Comparison of ENCODE assay signal across 1 cellular context in the genomic region with DNA sequence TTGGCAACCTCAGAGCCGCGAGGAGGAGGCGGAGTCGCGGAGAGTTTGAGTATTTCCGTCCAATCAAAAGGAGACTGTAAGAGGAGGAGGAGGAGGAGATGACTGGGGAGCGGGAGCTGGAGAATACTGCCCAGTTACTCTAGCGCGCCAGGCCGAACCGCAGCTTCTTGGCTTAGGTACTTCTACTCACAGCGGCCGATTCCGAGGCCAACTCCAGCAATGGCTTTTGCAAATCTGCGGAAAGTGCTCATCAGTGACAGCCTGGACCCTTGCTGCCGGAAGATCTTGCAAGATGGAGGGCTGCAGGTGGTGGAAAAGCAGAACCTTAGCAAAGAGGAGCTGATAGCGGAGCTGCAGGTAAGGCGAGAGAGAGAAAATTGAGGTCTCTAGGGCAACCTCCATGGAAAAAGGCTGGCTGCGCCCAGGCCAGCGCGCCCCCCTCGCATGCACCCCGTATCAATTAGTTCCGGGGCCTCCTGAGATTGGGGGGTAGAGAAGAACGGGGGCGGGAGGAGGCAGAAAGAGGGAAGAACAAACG.
TF ChIP-seq lines count a peak whose summit lies in the region.

A gene (plus strand): TSS at position 131 of the 538 bp plus-strand sequence. CDS start 89 bp downstream, at position 220.

TF ChIP-seq in K562, 482 proteins besides CTCF, POLR2A, EP300 and RAD21 (continued from another document):
- TF ChIP-seq ZEB2 (IDR thresholded peaks at IDR 0.05) (0 out of 2 replicates have a peak, but pooled peaks have one; percentile 14), TARDBP (IDR thresholded peaks at IDR 0.05) (peak; percentile 32; the same call in 1 of the 2 replicates), TOE1 (IDR thresholded peaks at IDR 0.05; ENCODE audit: borderline replicate concordance) (peak; percentile 33; the same call in 1 of the 2 replicates), TOE1 (CRISPR knock-in tag; IDR thresholded peaks at IDR 0.05; ENCODE audit: borderline replicate concordance, low read depth) (no peak), SIRT6 (IDR thresholded peaks at IDR 0.05; ENCODE audit: low read depth, low read length) (no peak), JUND (IDR thresholded peaks at IDR 0.05; ENCODE audit: borderline replicate concordance, low read depth, low read length) (peak; percentile 51; the same call in 1 of the 2 replicates), JUND (tag; IDR thresholded peaks at IDR 0.05; ENCODE audit: borderline replicate concordance, low read depth, low read length) (no peak; the same call in 2 of the 3 replicates), ZNF785 (CRISPR knock-in tag; IDR thresholded peaks at IDR 0.05) (no peak), PHF8 (IDR thresholded peaks at IDR 0.05; ENCODE audit: borderline replicate concordance, low read length) (peak; percentile 62), CHD1 (IDR thresholded peaks at IDR 0.05; ENCODE audit: low read length) (peak; percentile 40), TEAD1 (CRISPR knock-in tag; IDR thresholded peaks at IDR 0.05) (0 out of 4 replicates have a peak, but pooled peaks of 1 of the 2 experiments have one; percentile 28), ZSCAN29 (IDR thresholded peaks at IDR 0.05) (no peak), GABPA (tag; conservative IDR thresholded peaks at IDR 0.05; ENCODE audit: low read depth) (0 out of 2 replicates have a peak, but pooled peaks have one; percentile 36), NELFE (IDR thresholded peaks at IDR 0.05; ENCODE audit: insufficient read depth, insufficient read length) (no peak), TAF7 (tag; IDR thresholded peaks at IDR 0.05) (peak; percentile 85), RCOR1 (IDR thresholded peaks at IDR 0.05; ENCODE audit: borderline replicate concordance in 1 of 2, low read depth in 2 of 2, low read length in 2 of 2) (peak in 1 of 2 experiments; percentile 77; a peak in 2 of 4 replicates), LARP7 (IDR thresholded peaks at IDR 0.05) (0 out of 2 replicates have a peak, but pooled peaks have one; percentile 33), TGIF2 (CRISPR knock-in tag; IDR thresholded peaks at IDR 0.05) (no peak), ZNF561 (CRISPR knock-in tag; conservative IDR thresholded peaks at IDR 0.05) (no peak)
- TF ChIP-seq, protein P1, sequence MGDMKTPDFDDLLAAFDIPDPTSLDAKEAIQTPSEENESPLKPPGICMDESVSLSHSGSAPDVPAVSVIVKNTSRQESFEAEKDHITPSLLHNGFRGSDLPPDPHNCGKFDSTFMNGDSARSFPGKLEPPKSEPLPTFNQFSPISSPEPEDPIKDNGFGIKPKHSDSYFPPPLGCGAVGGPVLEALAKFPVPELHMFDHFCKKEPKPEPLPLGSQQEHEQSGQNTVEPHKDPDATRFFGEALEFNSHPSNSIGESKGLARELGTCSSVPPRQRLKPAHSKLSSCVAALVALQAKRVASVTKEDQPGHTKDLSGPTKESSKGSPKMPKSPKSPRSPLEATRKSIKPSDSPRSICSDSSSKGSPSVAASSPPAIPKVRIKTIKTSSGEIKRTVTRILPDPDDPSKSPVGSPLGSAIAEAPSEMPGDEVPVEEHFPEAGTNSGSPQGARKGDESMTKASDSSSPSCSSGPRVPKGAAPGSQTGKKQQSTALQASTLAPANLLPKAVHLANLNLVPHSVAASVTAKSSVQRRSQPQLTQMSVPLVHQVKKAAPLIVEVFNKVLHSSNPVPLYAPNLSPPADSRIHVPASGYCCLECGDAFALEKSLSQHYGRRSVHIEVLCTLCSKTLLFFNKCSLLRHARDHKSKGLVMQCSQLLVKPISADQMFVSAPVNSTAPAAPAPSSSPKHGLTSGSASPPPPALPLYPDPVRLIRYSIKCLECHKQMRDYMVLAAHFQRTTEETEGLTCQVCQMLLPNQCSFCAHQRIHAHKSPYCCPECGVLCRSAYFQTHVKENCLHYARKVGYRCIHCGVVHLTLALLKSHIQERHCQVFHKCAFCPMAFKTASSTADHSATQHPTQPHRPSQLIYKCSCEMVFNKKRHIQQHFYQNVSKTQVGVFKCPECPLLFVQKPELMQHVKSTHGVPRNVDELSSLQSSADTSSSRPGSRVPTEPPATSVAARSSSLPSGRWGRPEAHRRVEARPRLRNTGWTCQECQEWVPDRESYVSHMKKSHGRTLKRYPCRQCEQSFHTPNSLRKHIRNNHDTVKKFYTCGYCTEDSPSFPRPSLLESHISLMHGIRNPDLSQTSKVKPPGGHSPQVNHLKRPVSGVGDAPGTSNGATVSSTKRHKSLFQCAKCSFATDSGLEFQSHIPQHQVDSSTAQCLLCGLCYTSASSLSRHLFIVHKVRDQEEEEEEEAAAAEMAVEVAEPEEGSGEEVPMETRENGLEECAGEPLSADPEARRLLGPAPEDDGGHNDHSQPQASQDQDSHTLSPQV (IDR thresholded peaks at IDR 0.05) = no peak
- TF ChIP-seq, protein P2, sequence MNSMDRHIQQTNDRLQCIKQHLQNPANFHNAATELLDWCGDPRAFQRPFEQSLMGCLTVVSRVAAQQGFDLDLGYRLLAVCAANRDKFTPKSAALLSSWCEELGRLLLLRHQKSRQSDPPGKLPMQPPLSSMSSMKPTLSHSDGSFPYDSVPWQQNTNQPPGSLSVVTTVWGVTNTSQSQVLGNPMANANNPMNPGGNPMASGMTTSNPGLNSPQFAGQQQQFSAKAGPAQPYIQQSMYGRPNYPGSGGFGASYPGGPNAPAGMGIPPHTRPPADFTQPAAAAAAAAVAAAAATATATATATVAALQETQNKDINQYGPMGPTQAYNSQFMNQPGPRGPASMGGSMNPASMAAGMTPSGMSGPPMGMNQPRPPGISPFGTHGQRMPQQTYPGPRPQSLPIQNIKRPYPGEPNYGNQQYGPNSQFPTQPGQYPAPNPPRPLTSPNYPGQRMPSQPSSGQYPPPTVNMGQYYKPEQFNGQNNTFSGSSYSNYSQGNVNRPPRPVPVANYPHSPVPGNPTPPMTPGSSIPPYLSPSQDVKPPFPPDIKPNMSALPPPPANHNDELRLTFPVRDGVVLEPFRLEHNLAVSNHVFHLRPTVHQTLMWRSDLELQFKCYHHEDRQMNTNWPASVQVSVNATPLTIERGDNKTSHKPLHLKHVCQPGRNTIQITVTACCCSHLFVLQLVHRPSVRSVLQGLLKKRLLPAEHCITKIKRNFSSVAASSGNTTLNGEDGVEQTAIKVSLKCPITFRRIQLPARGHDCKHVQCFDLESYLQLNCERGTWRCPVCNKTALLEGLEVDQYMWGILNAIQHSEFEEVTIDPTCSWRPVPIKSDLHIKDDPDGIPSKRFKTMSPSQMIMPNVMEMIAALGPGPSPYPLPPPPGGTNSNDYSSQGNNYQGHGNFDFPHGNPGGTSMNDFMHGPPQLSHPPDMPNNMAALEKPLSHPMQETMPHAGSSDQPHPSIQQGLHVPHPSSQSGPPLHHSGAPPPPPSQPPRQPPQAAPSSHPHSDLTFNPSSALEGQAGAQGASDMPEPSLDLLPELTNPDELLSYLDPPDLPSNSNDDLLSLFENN (IDR thresholded peaks at IDR 0.05; ENCODE audit: low read depth in 2 of 2, low read length in 2 of 2) = 0 out of 4 replicates have a peak, but pooled peaks of 1 of the 2 experiments have one; percentile 48
- TF ChIP-seq, protein P3, sequence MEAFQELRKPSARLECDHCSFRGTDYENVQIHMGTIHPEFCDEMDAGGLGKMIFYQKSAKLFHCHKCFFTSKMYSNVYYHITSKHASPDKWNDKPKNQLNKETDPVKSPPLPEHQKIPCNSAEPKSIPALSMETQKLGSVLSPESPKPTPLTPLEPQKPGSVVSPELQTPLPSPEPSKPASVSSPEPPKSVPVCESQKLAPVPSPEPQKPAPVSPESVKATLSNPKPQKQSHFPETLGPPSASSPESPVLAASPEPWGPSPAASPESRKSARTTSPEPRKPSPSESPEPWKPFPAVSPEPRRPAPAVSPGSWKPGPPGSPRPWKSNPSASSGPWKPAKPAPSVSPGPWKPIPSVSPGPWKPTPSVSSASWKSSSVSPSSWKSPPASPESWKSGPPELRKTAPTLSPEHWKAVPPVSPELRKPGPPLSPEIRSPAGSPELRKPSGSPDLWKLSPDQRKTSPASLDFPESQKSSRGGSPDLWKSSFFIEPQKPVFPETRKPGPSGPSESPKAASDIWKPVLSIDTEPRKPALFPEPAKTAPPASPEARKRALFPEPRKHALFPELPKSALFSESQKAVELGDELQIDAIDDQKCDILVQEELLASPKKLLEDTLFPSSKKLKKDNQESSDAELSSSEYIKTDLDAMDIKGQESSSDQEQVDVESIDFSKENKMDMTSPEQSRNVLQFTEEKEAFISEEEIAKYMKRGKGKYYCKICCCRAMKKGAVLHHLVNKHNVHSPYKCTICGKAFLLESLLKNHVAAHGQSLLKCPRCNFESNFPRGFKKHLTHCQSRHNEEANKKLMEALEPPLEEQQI (IDR thresholded peaks at IDR 0.05) = no peak
TF ChIP-seq in K562: peak in this region for 57.
